In the genomic region with DNA sequence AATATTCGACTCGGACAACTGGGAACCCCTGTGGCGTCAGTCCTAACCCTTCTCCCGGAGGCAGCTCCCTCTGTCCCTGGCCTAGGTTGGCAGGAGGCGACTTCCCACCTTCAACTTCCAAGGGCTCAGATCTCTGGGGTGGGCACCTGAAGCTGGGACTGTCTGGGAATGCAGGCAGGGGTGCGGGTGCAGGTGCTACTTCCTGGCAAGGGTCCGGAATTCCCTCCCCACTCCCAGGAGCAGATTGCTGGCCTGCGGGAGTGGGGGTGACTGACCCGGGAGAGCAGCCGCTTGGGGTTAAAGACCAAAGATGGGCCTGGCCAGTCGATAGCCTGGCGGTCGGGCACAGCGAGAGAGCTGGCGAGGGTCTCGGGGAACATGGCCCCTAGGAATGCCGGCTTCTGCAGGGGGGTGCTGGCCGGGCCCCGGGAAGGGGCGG, we compare ENCODE assay signal across 9 cellular contexts. TPM values are rescaled to one million over a fixed set of nuclear protein-coding genes. Genes with fewer than 3 reads are reported as not detected.
DNase-seq lines count a peak whose midpoint lies in the region; ATAC-seq, FAIRE-seq and TF ChIP-seq lines count a peak whose summit lies in the region.
"Had no signal": no experiment of that assay in that cellular context is flagged by ENCODE, and none has a peak within 500 bp of the region (broad histone marks: within the 10 kb centered on the region; RNA-seq: fewer than 3 reads in every experiment).

No MANE protein-coding gene starts in this region.

- peaks cover 4% of the 10 kb centered on the region for H3K36me3 Mint-ChIP-seq in astrocyte (ENCODE audit: low read depth, unreplicated experiment)

- TF ChIP-seq CTCF in astrocyte (IDR thresholded peaks at IDR 0.05; ENCODE audit: insufficient read depth, low read depth, low read length): no peak
- no peak for TF ChIP-seq CTCF in liver (IDR thresholded peaks at IDR 0.05; ENCODE audit: low read depth, low read length, missing input control)
- TF ChIP-seq CTCF in thoracic aorta (IDR thresholded peaks at IDR 0.05): no peak

- no peak overlapping the region for H2AFZ ChIP-seq in astrocyte (ENCODE audit: low read depth, low read length)

- H3K27me3 ChIP-seq in astrocyte (ENCODE audit: insufficient read depth, low read length) (peaks cover 5% of the 10 kb centered on the region), liver (ENCODE audit: control insufficient read depth in 4 of 4, insufficient read depth in 4 of 4, low read length in 3 of 4) (no peaks in the 10 kb centered on the region), thoracic aorta (replicated peaks; ENCODE audit: insufficient read depth) (no peaks in the 10 kb centered on the region)

- TF ChIP-seq RAD21 in liver (IDR thresholded peaks at IDR 0.05): peak in 1 of 2 donors; percentile 4

- H3K4me1 Mint-ChIP-seq in astrocyte (ENCODE audit: low read depth, unreplicated experiment): peaks cover 33% of the 10 kb centered on the region

- H3K4me2 ChIP-seq in astrocyte (ENCODE audit: low read length): peak overlapping the region; percentile 23

- H3K4me3 ChIP-seq in astrocyte (ENCODE audit: insufficient read depth, low read depth, low read length): no peak overlapping the region
- H3K4me3 ChIP-seq in liver (ENCODE audit: low read depth in 1 of 3, low read length in 3 of 3): peak overlapping the region; percentile 11 to 75 (median 70)
- H3K4me3 ChIP-seq in thoracic aorta: peak overlapping the region; percentile 49
- H3K4me3 ChIP-seq: K562 had no signal

- H3K9me3 ChIP-seq in astrocyte (ENCODE audit: insufficient read depth, low read depth, low read length) (no peaks in the 10 kb centered on the region), liver (ENCODE audit: control insufficient read depth in 4 of 4, low read length in 3 of 4) (no peaks in the 10 kb centered on the region), thoracic aorta (no peaks in the 10 kb centered on the region)

- H3K79me2 ChIP-seq in astrocyte (ENCODE audit: insufficient read depth, low read length): no peaks in the 10 kb centered on the region

- H3K27ac Mint-ChIP-seq in astrocyte (ENCODE audit: unreplicated experiment): no peak overlapping the region

- H3K27me3 Mint-ChIP-seq in astrocyte (ENCODE audit: low read depth, unreplicated experiment): peaks cover 11% of the 10 kb centered on the region

- H3K27ac ChIP-seq in astrocyte (ENCODE audit: low read depth, low read length) (no peak overlapping the region), liver (ENCODE audit: low read depth in 1 of 2, low read length in 2 of 2) (peak overlapping the region in 1 of 2 donors; percentile 45), thoracic aorta (no peak overlapping the region)

- H3K9ac ChIP-seq in astrocyte (ENCODE audit: low read length) (no peak overlapping the region), liver (ENCODE audit: low read depth in 1 of 2, low read length in 2 of 2) (no peak overlapping the region)

- H3K4me3 Mint-ChIP-seq in astrocyte (ENCODE audit: unreplicated experiment): no peak overlapping the region

- no peak for FAIRE-seq in astrocyte (lab: Jason Lieb, UNC)

- ATAC-seq in activated CD4-positive, CD25-positive, alpha-beta regulatory T cell treated with anti-CD3 and anti-CD28 coated beads, Interleukin-2, amount 50 U/mL, for 24 hours: peak; percentile 6 to 8
- ATAC-seq in thoracic aorta (ENCODE audit: insufficient number of reproducible peaks, low FRiP score, low read depth): no peak

- WGBS in liver: 10% methylated on average over 19 of the region's 20 CpGs

- no peaks in the 10 kb centered on the region for H3K36me3 ChIP-seq in astrocyte (ENCODE audit: insufficient read depth, low read length)
- H3K36me3 ChIP-seq in liver (ENCODE audit: control insufficient read depth in 4 of 4, insufficient read depth in 3 of 4, low read depth in 1 of 4, low read length in 3 of 4): no peaks in the 10 kb centered on the region
- no peaks in the 10 kb centered on the region for H3K36me3 ChIP-seq in thoracic aorta

- DNase-seq in activated CD4-positive, CD25-positive, alpha-beta regulatory T cell treated with anti-CD3 and anti-CD28 coated beads, Interleukin-2, amount 50 U/mL, for 72 hours: no peak
- no peak for DNase-seq in astrocyte (ENCODE audit: low read depth)
- no peak for DNase-seq in thoracic aorta (ENCODE audit: low spot score)
- DNase-seq in NCI-H510A treated with DMSO at 0.1 percent for 48 hours (lab: John Stamatoyannopoulos, UW): no peak
- DNase-seq in COLO829 (ENCODE audit: low spot score): no peak
- no peak for DNase-seq in H4 (ENCODE audit: low spot score)

- no peaks in the 10 kb centered on the region for H3K9me3 Mint-ChIP-seq in astrocyte (ENCODE audit: unreplicated experiment)

- no peaks in the 10 kb centered on the region for H4K20me1 ChIP-seq in astrocyte (ENCODE audit: insufficient read depth, low read length)

- peaks cover 11% of the 10 kb centered on the region for H3K4me1 ChIP-seq in astrocyte (ENCODE audit: insufficient read depth, low read length)
- H3K4me1 ChIP-seq in liver (ENCODE audit: control insufficient read depth in 4 of 4, insufficient read depth in 4 of 4, low read length in 3 of 4): peaks cover 6 to 38% (median 34%) of the 10 kb centered on the region in 4 donors
- H3K4me1 ChIP-seq in thoracic aorta (ENCODE audit: control insufficient read depth in 1 of 2, low read depth in 2 of 2): peaks cover 19 to 42% of the 10 kb centered on the region in 2 donors

TF ChIP-seq in liver, 16 proteins besides CTCF, POLR2A, EP300 and RAD21:
- TF ChIP-seq HNF4A (conservative IDR thresholded peaks at IDR 0.05): peak; percentile 45 to 50
- peak; percentile 60 to 66 for TF ChIP-seq RXRA (IDR thresholded peaks at IDR 0.05)
- TF ChIP-seq FOXA1 (IDR thresholded peaks at IDR 0.05): no peak
TF ChIP-seq in liver: peak in this region for 2.

RNA-seq across cellular contexts. Expression of a gene that starts 0.4 kb away (rescaled TPM):
- total RNA-seq in astrocyte (0.96 and 2.6 TPM in 2 replicates), liver (10 to 100 TPM; 12.0 to 21.0 TPM), thoracic aorta (under 1 TPM; 0.41 to 0.49 TPM)
- polyA plus RNA-seq in liver: 10 to 100 TPM; 10.3 to 10.7 TPM
- not detected in 2 replicates for total RNA-seq in H4 (2014; rRNA removed; shearing (Covaris generic))

RNA-seq across cellular contexts. Expression of a gene that starts 27.1 kb away (rescaled TPM):
- 477 and 523 TPM in 2 replicates for total RNA-seq in astrocyte
- total RNA-seq in liver: 10 to 100 TPM; 15.4 to 17.2 TPM
- 10 to 100 TPM; 15.8 to 49.7 TPM for polyA plus RNA-seq in liver
- 100 to 1,000 TPM; 234 to 287 TPM for total RNA-seq in thoracic aorta
- total RNA-seq in H4 (2014; rRNA removed; shearing (Covaris generic)): 31.2 and 43.3 TPM in 2 replicates

RNA-seq across cellular contexts. Expression of a gene that starts 35.0 kb away (rescaled TPM):
- not detected in 2 replicates for total RNA-seq in astrocyte
- under 1 TPM in 1 of 2 donors, not detected in 1; 0.50 TPM for total RNA-seq in liver
- not detected for polyA plus RNA-seq in liver
- total RNA-seq in thoracic aorta: 1 to 10 TPM in 1 of 2 donors, not detected in 1; 8.5 TPM
- total RNA-seq in H4 (2014; rRNA removed; shearing (Covaris generic)): not detected in 2 replicates
- total RNA-seq: K562 had no signal

RNA-seq across cellular contexts. Expression of a gene that starts 45.8 kb away (rescaled TPM):
- total RNA-seq in astrocyte (7.6 and 8.0 TPM in 2 replicates), liver (under 1 TPM; 0.08 to 0.14 TPM), thoracic aorta (1 to 10 TPM; 2.3 to 3.3 TPM)
- polyA plus RNA-seq in liver: under 1 TPM in 1 of 2 donors, not detected in 1; 0.06 TPM
- total RNA-seq in H4 (2014; rRNA removed; shearing (Covaris generic)): 2.0 and 3.1 TPM in 2 replicates
